Comparison of ENCODE assay signal across 17 cellular contexts in the genomic region with DNA sequence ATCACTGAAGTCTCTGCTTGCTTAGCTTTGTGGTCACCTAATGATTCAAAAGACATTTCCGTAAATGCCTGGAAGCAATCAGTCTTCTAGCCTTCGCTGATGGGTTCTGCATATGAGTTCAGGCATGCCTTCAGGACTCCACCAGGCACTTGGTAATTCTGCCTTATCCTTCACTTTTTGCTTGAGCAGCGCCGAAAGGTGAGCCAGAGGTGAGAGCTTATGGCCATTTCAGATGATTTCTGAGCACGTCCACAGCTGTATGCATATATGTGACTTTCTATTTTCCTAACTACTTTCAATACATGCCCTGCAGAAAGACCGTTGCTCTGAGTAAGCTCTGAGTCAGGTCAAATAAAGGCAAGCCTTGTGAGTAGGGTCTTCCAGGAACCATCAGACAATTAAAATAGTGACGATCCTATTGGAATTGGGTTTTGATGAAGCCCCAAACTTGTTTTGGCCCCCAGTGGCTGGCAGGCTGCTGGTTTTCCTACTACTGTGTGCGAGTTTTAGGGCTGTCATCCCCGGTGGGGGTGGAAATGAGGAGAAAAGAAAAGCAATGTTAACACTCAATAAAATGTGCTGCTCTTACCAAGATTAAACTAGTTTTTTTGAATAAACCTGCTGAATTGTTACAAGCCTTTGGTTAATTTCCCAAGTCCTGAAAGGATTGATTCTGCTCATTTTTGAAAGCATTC.
DNase-seq lines count a peak whose midpoint lies in the region; ATAC-seq, FAIRE-seq and TF ChIP-seq lines count a peak whose summit lies in the region.
"Had no signal": no experiment of that assay in that cellular context is flagged by ENCODE, and none has a peak within 500 bp of the region (broad histone marks: within the 10 kb centered on the region; RNA-seq: fewer than 3 reads in every experiment).

No MANE protein-coding gene starts in this region.

- peak overlapping the region; percentile 13; the same call in 1 of the 2 replicates for H3K4me3 ChIP-seq in AG09309 (ENCODE audit: control insufficient read depth, low read depth, low read length)
- no peak overlapping the region for H3K4me3 ChIP-seq in muscle layer of duodenum (ENCODE audit: low read depth in 1 of 2, low read length in 2 of 2)

- TF ChIP-seq POLR2A in GM18505 (IDR thresholded peaks at IDR 0.05; ENCODE audit: borderline replicate concordance, extremely low read depth, insufficient read depth, insufficient read length) (no peak), GM12891 (IDR thresholded peaks at IDR 0.05; ENCODE audit: low read depth, low read length) (no peak)

- no peaks in the 10 kb centered on the region for H3K9me3 ChIP-seq in muscle layer of duodenum (ENCODE audit: control insufficient read depth in 1 of 2, low read length in 2 of 2)

- H3K27ac Mint-ChIP-seq in brain = peak overlapping the region; percentile 43 to 93 (median 81)
- no peak overlapping the region for H3K27ac Mint-ChIP-seq in glutamatergic neuron (ENCODE audit: unreplicated experiment)
- H3K27ac Mint-ChIP-seq: activated CD4-positive, alpha-beta T cell treated with anti-CD3 and anti-CD28 coated beads, Interleukin-2, amount 10 ng/mL, durations not matched to agents 7 days and 5 days had no signal

- H3K4me1 Mint-ChIP-seq in brain (peaks cover 18% of the 10 kb centered on the region), glutamatergic neuron (ENCODE audit: low read depth, unreplicated experiment) (no peaks in the 10 kb centered on the region)
- H3K4me1 Mint-ChIP-seq: activated CD4-positive, alpha-beta T cell treated with anti-CD3 and anti-CD28 coated beads, Interleukin-2, amount 10 ng/mL, durations not matched to agents 7 days and 5 days had no signal

- ATAC-seq in GM18505 (IDR thresholded peaks at IDR 0.05; ENCODE audit: unreplicated experiment) = no peak
- no peak for ATAC-seq in GM18519 (IDR thresholded peaks at IDR 0.05; ENCODE audit: low FRiP score, unreplicated experiment)

- H3K4me3 Mint-ChIP-seq in brain = peak overlapping the region in 3 of 5 experiments; percentile 18 to 63 (median 19)
- no peak overlapping the region for H3K4me3 Mint-ChIP-seq in glutamatergic neuron (ENCODE audit: unreplicated experiment)
- H3K4me3 Mint-ChIP-seq: activated CD4-positive, alpha-beta T cell treated with anti-CD3 and anti-CD28 coated beads, Interleukin-2, amount 10 ng/mL, durations not matched to agents 7 days and 5 days had no signal

- H3K27ac ChIP-seq in muscle layer of duodenum (ENCODE audit: low read length) = peak overlapping the region; percentile 31
- H3K27ac ChIP-seq: parathyroid adenoma had no signal

- TF ChIP-seq CTCF in AG09309 (IDR thresholded peaks at IDR 0.05; ENCODE audit: control insufficient read depth, insufficient read depth, low read depth, low read length, missing control alignments) (no peak), brain (conservative IDR thresholded peaks at IDR 0.05) (no peak), glutamatergic neuron (IDR thresholded peaks at IDR 0.05; ENCODE audit: partially characterized antibody, unreplicated experiment) (no peak)

- FAIRE-seq in GM12891 (lab: Jason Lieb, UNC) = no peak
- FAIRE-seq: endometrium, GM18507 had no signal

- no peaks in the 10 kb centered on the region for H3K4me1 ChIP-seq in muscle layer of duodenum (ENCODE audit: control insufficient read depth in 1 of 2, insufficient read depth in 2 of 2, low read length in 2 of 2)
- H3K4me1 ChIP-seq: parathyroid adenoma had no signal

- H3K9me3 Mint-ChIP-seq in brain (peaks cover 10 to 17% (median 11%) of the 10 kb centered on the region in 5 experiments), glutamatergic neuron (ENCODE audit: unreplicated experiment) (no peaks in the 10 kb centered on the region)
- H3K9me3 Mint-ChIP-seq: activated CD4-positive, alpha-beta T cell treated with anti-CD3 and anti-CD28 coated beads, Interleukin-2, amount 10 ng/mL, durations not matched to agents 7 days and 5 days had no signal

- no peak for DNase-seq in AG09309 (ENCODE audit: low read depth)
- peak; percentile 81 for DNase-seq in M059J (ENCODE audit: low read depth)
- no peak for DNase-seq in glutamatergic neuron
- no peak for DNase-seq in GM12891 (ENCODE audit: insufficient read length, low spot score)
- DNase-seq: activated CD4-positive, alpha-beta T cell treated with anti-CD3 and anti-CD28 coated beads, Interleukin-2, amount 10 ng/mL, durations not matched to agents 7 days and 5 days; KG1; mesendoderm; NCI-H2081; stimulated activated CD4-positive, alpha-beta T cell treated with anti-CD3 and anti-CD28 coated beads, Interleukin-4, amount 100 ng/mL, for 4 hours; stimulated activated naive CD4-positive, alpha-beta T cell had no signal

- no peaks in the 10 kb centered on the region for H3K27me3 Mint-ChIP-seq in brain
- no peaks in the 10 kb centered on the region for H3K27me3 Mint-ChIP-seq in glutamatergic neuron (ENCODE audit: unreplicated experiment)

- no peaks in the 10 kb centered on the region for H3K36me3 Mint-ChIP-seq in brain
- no peaks in the 10 kb centered on the region for H3K36me3 Mint-ChIP-seq in glutamatergic neuron (ENCODE audit: unreplicated experiment)

- no peaks in the 10 kb centered on the region for H3K27me3 ChIP-seq in muscle layer of duodenum (ENCODE audit: low read depth, low read length)

- H3K36me3 ChIP-seq in muscle layer of duodenum (ENCODE audit: control insufficient read depth in 1 of 2, insufficient read depth in 2 of 2, low read length in 2 of 2) = no peaks in the 10 kb centered on the region

TF ChIP-seq in GM12891, 5 proteins besides CTCF, POLR2A, EP300 and RAD21:
- TF ChIP-seq PAX5 (IDR thresholded peaks at IDR 0.05; ENCODE audit: insufficient read depth, low read length, severe bottlenecking) (no peak), POLR2AphosphoS5 (IDR thresholded peaks at IDR 0.05; ENCODE audit: low read depth, low read length) (no peak), SPI1 (IDR thresholded peaks at IDR 0.05; ENCODE audit: low read depth, low read length) (no peak), POU2F2 (IDR thresholded peaks at IDR 0.05; ENCODE audit: low read depth, low read length) (no peak), TAF1 (IDR thresholded peaks at IDR 0.05; ENCODE audit: low read depth, low read length) (no peak)
